8 cellular contexts compared by ENCODE assay signal in genomic region chr17:7614422-7615264, GRCh38. TPM values are rescaled to one million over a fixed set of nuclear protein-coding genes. Genes with fewer than 3 reads are reported as not detected.
A peak's percentile ranks its signal among the peaks of the same experiment; 100 is the strongest.
DNase-seq lines count a peak whose midpoint lies in the region; ATAC-seq, FAIRE-seq and TF ChIP-seq lines count a peak whose summit lies in the region.

Gene FXR2, minus strand, starts transcription at chr17:7614897. Its CDS starts 365 bp downstream, at chr17:7614532.

- FAIRE-seq in GM19239 (lab: Jason Lieb, UNC) = peak; percentile 99

- peak; percentile 76 for TF ChIP-seq CTCF in BJ (IDR thresholded peaks at IDR 0.05; ENCODE audit: insufficient read depth, low read depth, low read length)

- H3K27me3 ChIP-seq in BJ (ENCODE audit: control insufficient read depth, insufficient read depth, low read length) = no peaks in the 10 kb centered on the region

- POLR2A ChIA-PET in BJ (lab: Charles Lee) = interaction anchor here (0.6 to 1.1 kb wide), 4 partner anchors 73 to 517 kb away, joined by 4 to 8 read pairs (median 6); partner anchors contain the start of genes TP53 and WRAP53

- DNase-seq in BJ (ENCODE audit: low read depth) (peak; percentile 99), GM19239 (ENCODE audit: insufficient read length, low spot score) (peak; percentile 94), NCI-H524 treated with DMSO at 0.1 percent for 48 hours (lab: John Stamatoyannopoulos, UW) (peak; percentile 69), kidney glomerular epithelial cell (lab: John Stamatoyannopoulos, UW) (peak; percentile 100)
- DNase-seq in activated CD4-positive, alpha-beta T cell treated with anti-CD3 and anti-CD28 coated beads for 4 hours = peak; percentile 98
- DNase-seq in stimulated activated CD4-positive, alpha-beta T cell treated with anti-CD3 and anti-CD28 coated beads, Interleukin-1b, Interleukin-23, amount 100 ng/mL, for 1 hour (ENCODE audit: low read depth in 2 of 2) = peak; percentile 95 to 99

- ATAC-seq in HG03457 (IDR thresholded peaks at IDR 0.05; ENCODE audit: unreplicated experiment) = peak; percentile 78

- CTCF ChIA-PET in BJ (lab: Yijun Ruan, JAX) = interaction anchor here (0.6 to 1.9 kb wide), 8 partner anchors 10 to 577 kb away, joined by 3 to 9 read pairs (median 5); partner anchors contain the start of gene TP53

- H3K27ac ChIP-seq in cingulate gyrus (ENCODE audit: low read depth, low read length) = peak within 1 kb of the TSS; percentile 91

- peaks cover 5% of the 10 kb centered on the region for H3K36me3 ChIP-seq in BJ (ENCODE audit: control insufficient read depth, insufficient read depth, low read length)

- peak within 1 kb of the TSS; percentile 65 for H3K4me3 ChIP-seq in BJ (ENCODE audit: low read depth, low read length)

RNA-seq across cellular contexts. Expression of gene FXR2, which starts in this region (rescaled TPM):
- 33.6 and 46.2 TPM in 2 replicates for polyA plus RNA-seq in BJ (2011; rRNA removed)
- polyA minus RNA-seq in BJ (2011; rRNA and poly(A)+ RNA removed) = 44.8 and 72.0 TPM in 2 replicates

Comparison
In these comparisons a context has a peak if more than half of its experiments do, and no peak if none do; other contexts are left out.
1. Peak in every context shown above with its lines: DNase-seq, ATAC-seq, H3K4me3 ChIP-seq and H3K27ac ChIP-seq.